8 cellular contexts compared by ENCODE assay signal in the genomic region with DNA sequence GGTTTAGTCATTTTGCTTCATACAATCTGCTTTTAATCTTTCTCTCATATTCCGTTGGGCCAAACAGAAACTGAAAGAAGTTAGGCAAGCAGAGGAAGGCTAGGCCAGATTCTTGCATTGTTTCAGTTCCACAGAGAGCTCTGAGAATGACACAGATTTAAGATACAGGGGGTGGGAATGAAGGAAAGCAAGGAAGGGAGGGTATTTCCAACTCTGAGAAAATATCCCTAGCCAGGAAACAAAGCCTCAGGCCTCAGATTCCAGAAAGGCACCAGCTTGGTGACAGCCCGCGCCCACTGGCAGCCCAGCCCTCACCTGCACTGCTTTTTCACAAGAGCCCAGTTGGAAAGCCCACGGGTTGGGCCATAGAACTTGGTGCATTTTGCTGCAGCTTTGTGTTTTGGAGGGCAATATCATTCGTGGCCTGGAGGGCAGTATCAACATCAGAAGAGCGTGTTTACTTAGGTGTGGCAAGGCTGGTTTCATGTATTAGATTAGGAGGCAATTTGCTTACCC.
DNase-seq lines count a peak whose midpoint lies in the region; ATAC-seq and TF ChIP-seq lines count a peak whose summit lies in the region.

No MANE protein-coding gene starts in this region.

- no peak for DNase-seq in activated CD8-positive, alpha-beta memory T cell treated with anti-CD3 and anti-CD28 coated beads, Interleukin-2, amount 10 ng/mL, durations not matched to agents 7 days and 5 days
- DNase-seq in activated CD8-positive, alpha-beta memory T cell treated with anti-CD3 and anti-CD28 coated beads, Interleukin-2, amount 50 U/mL, for 4 hours, result no peak
- DNase-seq in SJSA1 (ENCODE audit: low read depth in 1 of 2, low spot score in 2 of 2) (peak in 1 of 2 experiments; percentile 61), germinal center (ENCODE audit: low spot score) (peak; percentile 11), GDM1 (lab: John Stamatoyannopoulos, UW) (no peak), WERI-Rb-1 (no peak)

- H3K36me3 ChIP-seq in SJSA1, result no peaks in the 10 kb centered on the region
- no peaks in the 10 kb centered on the region for H3K36me3 ChIP-seq in WERI-Rb-1

- peak overlapping the region; percentile 74 for H3K27ac Mint-ChIP-seq in activated CD8-positive, alpha-beta memory T cell treated with anti-CD3 and anti-CD28 coated beads, Interleukin-2, amount 10 ng/mL, durations not matched to agents 7 days and 5 days
- peak overlapping the region; percentile 56 for H3K27ac Mint-ChIP-seq in stimulated activated naive CD8-positive, alpha-beta T cell treated with anti-CD3 and anti-CD28 coated beads, Interleukin-15, Interleukin-2, amounts not matched to agents 100 ng/mL and 50 ng/mL, for 24 hours

- H3K27me3 Mint-ChIP-seq in activated CD8-positive, alpha-beta memory T cell treated with anti-CD3 and anti-CD28 coated beads, Interleukin-2, amount 10 ng/mL, durations not matched to agents 7 days and 5 days, result peaks cover 34% of the 10 kb centered on the region
- H3K27me3 Mint-ChIP-seq in stimulated activated naive CD8-positive, alpha-beta T cell treated with anti-CD3 and anti-CD28 coated beads, Interleukin-15, Interleukin-2, amounts not matched to agents 100 ng/mL and 50 ng/mL, for 24 hours, result peaks cover 9% of the 10 kb centered on the region

- H3K4me3 Mint-ChIP-seq in activated CD8-positive, alpha-beta memory T cell treated with anti-CD3 and anti-CD28 coated beads, Interleukin-2, amount 10 ng/mL, durations not matched to agents 7 days and 5 days, result peak overlapping the region; percentile 49
- H3K4me3 Mint-ChIP-seq in stimulated activated naive CD8-positive, alpha-beta T cell treated with anti-CD3 and anti-CD28 coated beads, Interleukin-15, Interleukin-2, amounts not matched to agents 100 ng/mL and 50 ng/mL, for 24 hours, result peak overlapping the region; percentile 56

- H3K27ac ChIP-seq in SJSA1, result peak overlapping the region; percentile 82
- H3K27ac ChIP-seq in WERI-Rb-1, result no peak overlapping the region

- H3K9me3 ChIP-seq in SJSA1 (replicated peaks), result no peaks in the 10 kb centered on the region
- H3K9me3 ChIP-seq in WERI-Rb-1 (ENCODE audit: severe bottlenecking), result peaks cover 2% of the 10 kb centered on the region

- H3K9me3 Mint-ChIP-seq in activated CD8-positive, alpha-beta memory T cell treated with anti-CD3 and anti-CD28 coated beads, Interleukin-2, amount 10 ng/mL, durations not matched to agents 7 days and 5 days (ENCODE audit: low read depth), result no peaks in the 10 kb centered on the region
- no peaks in the 10 kb centered on the region for H3K9me3 Mint-ChIP-seq in stimulated activated naive CD8-positive, alpha-beta T cell treated with anti-CD3 and anti-CD28 coated beads, Interleukin-15, Interleukin-2, amounts not matched to agents 100 ng/mL and 50 ng/mL, for 24 hours

- CTCF ChIA-PET in activated CD8-positive, alpha-beta memory T cell treated with anti-CD3 and anti-CD28 coated beads, Interleukin-2, amount 10 ng/mL, durations not matched to agents 7 days and 5 days (lab: Charles Lee), result no interaction called here

- peaks cover 4% of the 10 kb centered on the region for H3K36me3 Mint-ChIP-seq in activated CD8-positive, alpha-beta memory T cell treated with anti-CD3 and anti-CD28 coated beads, Interleukin-2, amount 10 ng/mL, durations not matched to agents 7 days and 5 days
- H3K36me3 Mint-ChIP-seq in stimulated activated naive CD8-positive, alpha-beta T cell treated with anti-CD3 and anti-CD28 coated beads, Interleukin-15, Interleukin-2, amounts not matched to agents 100 ng/mL and 50 ng/mL, for 24 hours (ENCODE audit: low read depth), result no peaks in the 10 kb centered on the region

- peaks cover 30% of the 10 kb centered on the region for H3K4me1 ChIP-seq in SJSA1 (replicated peaks)

- H3K4me1 Mint-ChIP-seq in activated CD8-positive, alpha-beta memory T cell treated with anti-CD3 and anti-CD28 coated beads, Interleukin-2, amount 10 ng/mL, durations not matched to agents 7 days and 5 days, result peaks cover 41% of the 10 kb centered on the region
- H3K4me1 Mint-ChIP-seq in stimulated activated naive CD8-positive, alpha-beta T cell treated with anti-CD3 and anti-CD28 coated beads, Interleukin-15, Interleukin-2, amounts not matched to agents 100 ng/mL and 50 ng/mL, for 24 hours (ENCODE audit: low read depth), result peaks cover 43% of the 10 kb centered on the region

- H3K27me3 ChIP-seq in SJSA1 (replicated peaks) (no peaks in the 10 kb centered on the region), WERI-Rb-1 (ENCODE audit: insufficient read depth, low read depth, severe bottlenecking) (no peaks in the 10 kb centered on the region)

- H3K4me3 ChIP-seq in SJSA1, result 0 out of 2 replicates have a peak overlapping the region, but pooled peaks have one; percentile 4
- no peak overlapping the region for H3K4me3 ChIP-seq in WERI-Rb-1 (ENCODE audit: low read depth, low read length)

- TF ChIP-seq CTCF in WERI-Rb-1 (IDR thresholded peaks at IDR 0.05; ENCODE audit: low read depth, low read length), result no peak

- peak; percentile 64 for ATAC-seq in activated CD8-positive, alpha-beta memory T cell treated with anti-CD3 and anti-CD28 coated beads, Interleukin-2, amount 10 ng/mL, durations not matched to agents 7 days and 5 days
- peak; percentile 81 for ATAC-seq in HG02798 (IDR thresholded peaks at IDR 0.05; ENCODE audit: poor library complexity, unreplicated experiment)
